ENCODE assay signal across 1 cellular context in genomic region chr17:42937712-42938596, GRCh38.
A peak's percentile ranks its signal among the peaks of the same experiment; 100 is the strongest.
TF ChIP-seq lines count a peak whose summit lies in the region.

No MANE protein-coding gene starts in this region.

TF ChIP-seq in HepG2, 621 proteins besides CTCF, POLR2A, EP300 and RAD21 (continued from another document and continues in another):
- TF ChIP-seq TFE3 (CRISPR knock-in tag; IDR thresholded peaks at IDR 0.05) = 0 out of 2 replicates have a peak, but pooled peaks have one; percentile 19
- TF ChIP-seq ZNF33A (CRISPR knock-in tag; IDR thresholded peaks at IDR 0.05; ENCODE audit: borderline replicate concordance) = no peak; the same call in 1 of the 2 replicates
- TF ChIP-seq CSRNP2 (CRISPR knock-in tag; conservative IDR thresholded peaks at IDR 0.05; ENCODE audit: low read depth) = no peak
- TF ChIP-seq KAT8 (CRISPR knock-in tag; IDR thresholded peaks at IDR 0.05) = peak; percentile 54; the same call in 1 of the 2 replicates
- no peak for TF ChIP-seq ZNF460 (CRISPR knock-in tag; IDR thresholded peaks at IDR 0.05; ENCODE audit: borderline replicate concordance)
- no peak for TF ChIP-seq FIP1L1 (IDR thresholded peaks at IDR 0.05; ENCODE audit: borderline replicate concordance, insufficient read depth, low read depth, low read length)
- TF ChIP-seq FOXO1 (CRISPR knock-in tag; IDR thresholded peaks at IDR 0.05) = no peak
- no peak; the same call in 1 of the 2 replicates for TF ChIP-seq HOMEZ (CRISPR knock-in tag; IDR thresholded peaks at IDR 0.05; ENCODE audit: low read depth)
- TF ChIP-seq FLYWCH1 (CRISPR knock-in tag; IDR thresholded peaks at IDR 0.05) = no peak
- TF ChIP-seq GLI4 (CRISPR knock-in tag; IDR thresholded peaks at IDR 0.05; ENCODE audit: borderline replicate concordance) = no peak
- no peak for TF ChIP-seq ZFP90 (CRISPR knock-in tag; IDR thresholded peaks at IDR 0.05; ENCODE audit: borderline replicate concordance)
- no peak for TF ChIP-seq HOXA5 (CRISPR knock-in tag; IDR thresholded peaks at IDR 0.05)
- no peak for TF ChIP-seq RELA (CRISPR knock-in tag; IDR thresholded peaks at IDR 0.05)
- TF ChIP-seq XRCC5 (optimal IDR thresholded peaks at IDR 0.05; ENCODE audit: low read length) = peak; percentile 80
- TF ChIP-seq ZNF709 (CRISPR knock-in tag; IDR thresholded peaks at IDR 0.05) = no peak
- TF ChIP-seq GZF1 (CRISPR knock-in tag; IDR thresholded peaks at IDR 0.05) = no peak
- peak; percentile 63; the same call in 1 of the 2 replicates for TF ChIP-seq PHF21A (CRISPR knock-in tag; IDR thresholded peaks at IDR 0.05)
- TF ChIP-seq, protein P1, sequence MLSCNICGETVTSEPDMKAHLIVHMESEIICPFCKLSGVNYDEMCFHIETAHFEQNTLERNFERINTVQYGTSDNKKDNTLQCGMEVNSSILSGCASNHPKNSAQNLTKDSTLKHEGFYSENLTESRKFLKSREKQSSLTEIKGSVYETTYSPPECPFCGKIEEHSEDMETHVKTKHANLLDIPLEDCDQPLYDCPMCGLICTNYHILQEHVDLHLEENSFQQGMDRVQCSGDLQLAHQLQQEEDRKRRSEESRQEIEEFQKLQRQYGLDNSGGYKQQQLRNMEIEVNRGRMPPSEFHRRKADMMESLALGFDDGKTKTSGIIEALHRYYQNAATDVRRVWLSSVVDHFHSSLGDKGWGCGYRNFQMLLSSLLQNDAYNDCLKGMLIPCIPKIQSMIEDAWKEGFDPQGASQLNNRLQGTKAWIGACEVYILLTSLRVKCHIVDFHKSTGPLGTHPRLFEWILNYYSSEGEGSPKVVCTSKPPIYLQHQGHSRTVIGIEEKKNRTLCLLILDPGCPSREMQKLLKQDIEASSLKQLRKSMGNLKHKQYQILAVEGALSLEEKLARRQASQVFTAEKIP (CRISPR knock-in tag; IDR thresholded peaks at IDR 0.05; ENCODE audit: borderline replicate concordance) = no peak
- no peak for TF ChIP-seq MTA1 (CRISPR knock-in tag; IDR thresholded peaks at IDR 0.05; ENCODE audit: borderline replicate concordance)
- TF ChIP-seq, protein P2, sequence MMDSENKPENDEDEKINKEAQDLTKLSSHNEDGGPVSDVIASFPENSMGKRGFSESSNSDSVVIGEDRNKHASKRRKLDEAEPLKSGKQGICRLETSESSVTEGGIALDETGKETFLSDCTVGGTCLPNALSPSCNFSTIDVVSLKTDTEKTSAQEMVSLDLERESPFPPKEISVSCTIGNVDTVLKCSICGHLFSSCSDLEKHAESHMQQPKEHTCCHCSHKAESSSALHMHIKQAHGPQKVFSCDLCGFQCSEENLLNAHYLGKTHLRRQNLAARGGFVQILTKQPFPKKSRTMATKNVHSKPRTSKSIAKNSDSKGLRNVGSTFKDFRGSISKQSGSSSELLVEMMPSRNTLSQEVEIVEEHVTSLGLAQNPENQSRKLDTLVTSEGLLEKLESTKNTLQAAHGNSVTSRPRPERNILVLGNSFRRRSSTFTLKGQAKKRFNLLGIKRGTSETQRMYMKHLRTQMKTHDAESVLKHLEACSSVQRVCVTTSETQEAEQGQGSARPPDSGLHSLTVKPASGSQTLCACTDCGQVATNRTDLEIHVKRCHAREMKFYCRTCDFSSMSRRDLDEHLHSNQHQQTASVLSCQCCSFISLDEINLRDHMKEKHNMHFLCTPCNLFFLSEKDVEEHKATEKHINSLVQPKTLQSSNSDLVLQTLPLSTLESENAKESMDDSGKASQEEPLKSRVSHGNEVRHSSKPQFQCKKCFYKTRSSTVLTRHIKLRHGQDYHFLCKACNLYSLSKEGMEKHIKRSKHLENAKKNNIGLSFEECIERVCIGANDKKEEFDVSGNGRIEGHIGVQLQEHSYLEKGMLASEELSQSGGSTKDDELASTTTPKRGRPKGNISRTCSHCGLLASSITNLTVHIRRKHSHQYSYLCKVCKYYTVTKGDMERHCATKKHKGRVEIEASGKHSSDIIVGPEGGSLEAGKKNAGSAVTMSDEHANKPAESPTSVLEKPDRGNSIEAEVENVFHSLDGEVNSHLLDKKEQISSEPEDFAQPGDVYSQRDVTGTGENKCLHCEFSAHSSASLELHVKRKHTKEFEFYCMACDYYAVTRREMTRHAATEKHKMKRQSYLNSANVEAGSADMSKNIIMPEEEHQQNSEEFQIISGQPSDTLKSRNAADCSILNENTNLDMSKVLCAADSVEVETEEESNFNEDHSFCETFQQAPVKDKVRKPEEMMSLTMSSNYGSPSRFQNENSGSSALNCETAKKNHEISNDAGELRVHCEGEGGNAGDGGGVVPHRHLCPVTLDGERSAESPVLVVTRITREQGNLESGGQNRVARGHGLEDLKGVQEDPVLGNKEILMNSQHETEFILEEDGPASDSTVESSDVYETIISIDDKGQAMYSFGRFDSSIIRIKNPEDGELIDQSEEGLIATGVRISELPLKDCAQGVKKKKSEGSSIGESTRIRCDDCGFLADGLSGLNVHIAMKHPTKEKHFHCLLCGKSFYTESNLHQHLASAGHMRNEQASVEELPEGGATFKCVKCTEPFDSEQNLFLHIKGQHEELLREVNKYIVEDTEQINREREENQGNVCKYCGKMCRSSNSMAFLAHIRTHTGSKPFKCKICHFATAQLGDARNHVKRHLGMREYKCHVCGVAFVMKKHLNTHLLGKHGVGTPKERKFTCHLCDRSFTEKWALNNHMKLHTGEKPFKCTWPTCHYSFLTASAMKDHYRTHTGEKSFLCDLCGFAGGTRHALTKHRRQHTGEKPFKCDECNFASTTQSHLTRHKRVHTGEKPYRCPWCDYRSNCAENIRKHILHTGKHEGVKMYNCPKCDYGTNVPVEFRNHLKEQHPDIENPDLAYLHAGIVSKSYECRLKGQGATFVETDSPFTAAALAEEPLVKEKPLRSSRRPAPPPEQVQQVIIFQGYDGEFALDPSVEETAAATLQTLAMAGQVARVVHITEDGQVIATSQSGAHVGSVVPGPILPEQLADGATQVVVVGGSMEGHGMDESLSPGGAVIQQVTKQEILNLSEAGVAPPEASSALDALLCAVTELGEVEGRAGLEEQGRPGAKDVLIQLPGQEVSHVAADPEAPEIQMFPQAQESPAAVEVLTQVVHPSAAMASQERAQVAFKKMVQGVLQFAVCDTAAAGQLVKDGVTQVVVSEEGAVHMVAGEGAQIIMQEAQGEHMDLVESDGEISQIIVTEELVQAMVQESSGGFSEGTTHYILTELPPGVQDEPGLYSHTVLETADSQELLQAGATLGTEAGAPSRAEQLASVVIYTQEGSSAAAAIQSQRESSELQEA (CRISPR knock-in tag; IDR thresholded peaks at IDR 0.05; ENCODE audit: not compliant biosample characterization) = no peak
- no peak for TF ChIP-seq TRIM24 (CRISPR knock-in tag; IDR thresholded peaks at IDR 0.05)
- no peak for TF ChIP-seq MAZ (IDR thresholded peaks at IDR 0.05; ENCODE audit: borderline replicate concordance, low read depth, low read length)
- TF ChIP-seq MAZ (CRISPR knock-in tag; IDR thresholded peaks at IDR 0.05; ENCODE audit: low read depth) = peak; percentile 44; the same call in 1 of the 2 replicates
- no peak for TF ChIP-seq ZBTB26 (CRISPR knock-in tag; IDR thresholded peaks at IDR 0.05; ENCODE audit: borderline replicate concordance)
- no peak for TF ChIP-seq RAD51 (IDR thresholded peaks at IDR 0.05; ENCODE audit: borderline replicate concordance)
- TF ChIP-seq SYNCRIP (IDR thresholded peaks at IDR 0.05; ENCODE audit: insufficient read depth, low read depth, low read length) = no peak
- TF ChIP-seq KLF15 (CRISPR knock-in tag; IDR thresholded peaks at IDR 0.05; ENCODE audit: borderline replicate concordance) = no peak
- TF ChIP-seq HNRNPK (IDR thresholded peaks at IDR 0.05; ENCODE audit: low read depth, low read length, poor library complexity, severe bottlenecking) = no peak
- TF ChIP-seq HNF1B (CRISPR knock-in tag; IDR thresholded peaks at IDR 0.05) = 0 out of 2 replicates have a peak, but pooled peaks have one; percentile 36
- TF ChIP-seq PHB2 (IDR thresholded peaks at IDR 0.05; ENCODE audit: partially characterized antibody) = no peak
- TF ChIP-seq ZNF816 (CRISPR knock-in tag; IDR thresholded peaks at IDR 0.05; ENCODE audit: borderline replicate concordance) = no peak
- no peak for TF ChIP-seq XBP1 (CRISPR knock-in tag; IDR thresholded peaks at IDR 0.05)
- no peak for TF ChIP-seq NFE2 (CRISPR knock-in tag; IDR thresholded peaks at IDR 0.05)
- TF ChIP-seq CEBPG (CRISPR knock-in tag; IDR thresholded peaks at IDR 0.05) = 0 out of 2 replicates have a peak, but pooled peaks have one; percentile 13
- no peak for TF ChIP-seq RFXANK (CRISPR knock-in tag; IDR thresholded peaks at IDR 0.05)
- no peak for TF ChIP-seq KLF9 (CRISPR knock-in tag; IDR thresholded peaks at IDR 0.05; ENCODE audit: low read depth)
- TF ChIP-seq DDIT3 (CRISPR knock-in tag; IDR thresholded peaks at IDR 0.05) = no peak
- peak; percentile 99 for TF ChIP-seq SMC3 (IDR thresholded peaks at IDR 0.05; ENCODE audit: low read length)
- no peak for TF ChIP-seq NR2F6 (IDR thresholded peaks at IDR 0.05)
- no peak for TF ChIP-seq NR2F6 (CRISPR knock-in tag; IDR thresholded peaks at IDR 0.05)
